21 cellular contexts compared by ENCODE assay signal in the genomic region with DNA sequence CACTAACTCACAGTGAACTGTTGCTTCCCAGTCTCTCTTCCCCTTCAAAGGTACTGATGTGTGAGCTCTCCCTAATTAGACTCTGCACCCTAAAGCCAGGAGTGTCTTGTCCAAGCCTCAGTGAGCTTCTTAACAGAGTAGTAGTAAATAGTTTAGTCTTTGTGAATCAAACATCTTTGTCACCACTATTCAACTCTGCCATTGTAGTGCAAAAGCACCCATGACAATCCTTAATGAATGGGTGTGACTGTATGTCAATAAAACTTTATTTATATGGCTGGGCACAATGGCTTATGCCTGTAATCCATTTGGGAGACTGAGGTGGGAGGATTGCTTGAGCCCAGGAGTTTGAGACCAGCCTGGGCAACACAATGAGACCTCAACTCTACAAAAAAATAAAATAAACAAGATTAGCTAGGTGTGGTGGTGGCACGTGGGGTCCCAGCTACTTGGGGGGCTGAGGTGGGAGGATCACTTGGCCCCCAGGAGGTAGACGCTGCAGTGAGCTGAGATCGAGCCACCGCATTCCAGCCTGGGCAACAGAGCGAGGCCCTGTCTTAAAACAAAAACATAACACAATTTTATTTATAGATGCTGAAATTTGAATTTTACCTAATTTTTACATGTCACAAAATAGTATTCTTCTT. TPM values are rescaled to one million over a fixed set of nuclear protein-coding genes. Genes with fewer than 3 reads are reported as not detected.
DNase-seq lines count a peak whose midpoint lies in the region; ATAC-seq and TF ChIP-seq lines count a peak whose summit lies in the region.
"Had no signal": no experiment of that assay in that cellular context is flagged by ENCODE, and none has a peak within 500 bp of the region (broad histone marks: within the 10 kb centered on the region; RNA-seq: fewer than 3 reads in every experiment).

No MANE protein-coding gene starts in this region.

- H2BK120ac ChIP-seq in mesenchymal stem cell (ENCODE audit: low read depth, low read length): no peak overlapping the region

- peak overlapping the region in 1 of 2 experiments; percentile 6 for H3K18ac ChIP-seq in mesenchymal stem cell (ENCODE audit: low read depth in 1 of 2, low read length in 2 of 2)

- no peak for TF ChIP-seq POLR2A in vagina (IDR thresholded peaks at IDR 0.05)

- H2BK5ac ChIP-seq in mesenchymal stem cell (ENCODE audit: low read depth, low read length, poor library complexity, severe bottlenecking): no peak overlapping the region

- H3K36me3 ChIP-seq in GM23338 (ENCODE audit: insufficient read depth) (no peaks in the 10 kb centered on the region), HUES64 (ENCODE audit: insufficient read depth, low read length) (no peaks in the 10 kb centered on the region), mesenchymal stem cell (ENCODE audit: control insufficient read depth in 1 of 2, insufficient read depth in 2 of 2, low read depth in 1 of 2, low read length in 2 of 2) (no peaks in the 10 kb centered on the region), vagina (no peaks in the 10 kb centered on the region)
- H3K36me3 ChIP-seq: SJCRH30 had no signal

- no peak overlapping the region for H4K91ac ChIP-seq in mesenchymal stem cell (ENCODE audit: low read length)

- 70% methylated on average over 4 of the region's 5 CpGs for WGBS in HUES64
- 60% methylated on average over 1 of the region's 5 CpGs for WGBS in mesenchymal stem cell

- peak overlapping the region; percentile 46; the same call in 1 of the 2 replicates for H3K27ac ChIP-seq in GM23338 (ENCODE audit: low read depth)
- H3K27ac ChIP-seq in HUES64 (ENCODE audit: low read depth, low read length): peak overlapping the region; percentile 67; the same call in 1 of the 2 replicates
- no peak overlapping the region for H3K27ac ChIP-seq in mesenchymal stem cell (ENCODE audit: low read length, poor library complexity, severe bottlenecking)
- H3K27ac ChIP-seq in vagina: no peak overlapping the region
- H3K27ac ChIP-seq: KMS-11, SJCRH30 had no signal

- H3K4me1 ChIP-seq in GM23338 (ENCODE audit: insufficient read depth): peaks cover 15% of the 10 kb centered on the region
- peaks cover 6% of the 10 kb centered on the region for H3K4me1 ChIP-seq in HUES64 (ENCODE audit: insufficient read depth, low read length)
- peaks cover 5% of the 10 kb centered on the region for H3K4me1 ChIP-seq in mesenchymal stem cell (ENCODE audit: control insufficient read depth, insufficient read depth, low read depth, low read length)
- peaks cover 12% of the 10 kb centered on the region for H3K4me1 ChIP-seq in vagina

- no peaks in the 10 kb centered on the region for H3K79me1 ChIP-seq in mesenchymal stem cell (replicated peaks; ENCODE audit: low read length, poor library complexity, severe bottlenecking)

- peak overlapping the region; percentile 83 for H2BK15ac ChIP-seq in mesenchymal stem cell (ENCODE audit: low read depth, poor library complexity, severe bottlenecking)

- H2AK5ac ChIP-seq in mesenchymal stem cell (ENCODE audit: low read length, severe bottlenecking): no peak overlapping the region

- H3K4me3 ChIP-seq in GM23338 (no peak overlapping the region), HUES64 (ENCODE audit: low read length) (no peak overlapping the region), mesenchymal stem cell (ENCODE audit: insufficient read depth in 1 of 2, low read depth in 1 of 2, low read length in 2 of 2) (no peak overlapping the region), vagina (no peak overlapping the region)
- H3K4me3 ChIP-seq: GM12878, SJCRH30 had no signal

- no peak overlapping the region for H3K23ac ChIP-seq in mesenchymal stem cell (ENCODE audit: low read length in 2 of 2)

- H3K27ac Mint-ChIP-seq in GM23338 (no peak overlapping the region), WTC11 (peak overlapping the region; percentile 87)
- H3K27ac Mint-ChIP-seq: CD4-positive, alpha-beta memory T cell had no signal

- H3K9ac ChIP-seq in HUES64 (ENCODE audit: low read depth, low read length) (no peak overlapping the region), mesenchymal stem cell (ENCODE audit: low read length) (no peak overlapping the region)
- H3K9ac ChIP-seq: KMS-11 had no signal

- H3K27me3 ChIP-seq in GM23338 (ENCODE audit: insufficient read depth) (no peaks in the 10 kb centered on the region), HUES64 (ENCODE audit: insufficient read depth, low read length) (no peaks in the 10 kb centered on the region), mesenchymal stem cell (ENCODE audit: control insufficient read depth in 1 of 2, insufficient read depth in 1 of 2, low read length in 2 of 2) (no peaks in the 10 kb centered on the region), vagina (no peaks in the 10 kb centered on the region)
- H3K27me3 ChIP-seq: SJCRH30 had no signal

- H2AFZ ChIP-seq in GM23338 (no peak overlapping the region), mesenchymal stem cell (ENCODE audit: low read depth, low read length) (no peak overlapping the region)

- ATAC-seq in GM23338 (peak; percentile 76), WTC11 (peak; percentile 64), Right ventricle myocardium inferior (no peak)
- ATAC-seq: GM12878, Panc1, SK-N-SH treated with all-trans-retinoic acid at 6 μM for 48 hours had no signal

- POLR2A ChIA-PET in WTC11 (lab: Charles Lee): no interaction called here

- H3K36me3 Mint-ChIP-seq in GM23338 (ENCODE audit: low read depth): no peaks in the 10 kb centered on the region
- H3K36me3 Mint-ChIP-seq in WTC11: no peaks in the 10 kb centered on the region

- H3K4me1 Mint-ChIP-seq in GM23338: peaks cover 27% of the 10 kb centered on the region
- peaks cover 29% of the 10 kb centered on the region for H3K4me1 Mint-ChIP-seq in WTC11

- H3K27me3 Mint-ChIP-seq in GM23338 (ENCODE audit: insufficient read depth, low read depth, poor library complexity): no peaks in the 10 kb centered on the region
- no peaks in the 10 kb centered on the region for H3K27me3 Mint-ChIP-seq in WTC11 (ENCODE audit: low read depth)

- TF ChIP-seq CTCF in GM23338 (conservative IDR thresholded peaks at IDR 0.05; ENCODE audit: low read depth in 2 of 2): no peak
- TF ChIP-seq CTCF in WTC11 (IDR thresholded peaks at IDR 0.05): no peak
- no peak for TF ChIP-seq CTCF in vagina (IDR thresholded peaks at IDR 0.05)

- H3K9me3 ChIP-seq in HUES64 (ENCODE audit: insufficient read depth, low read depth, low read length) (no peaks in the 10 kb centered on the region), mesenchymal stem cell (ENCODE audit: control insufficient read depth, low read length) (no peaks in the 10 kb centered on the region), vagina (no peaks in the 10 kb centered on the region)
- H3K9me3 ChIP-seq: SJCRH30 had no signal

- H3F3A ChIP-seq in GM23338 (replicated peaks; ENCODE audit: low read depth): 0 out of 2 replicates have a peak, but pooled peaks cover 6% of the 10 kb centered on the region

- intact Hi-C loops in vagina (cut with DNase I) (no loop called here), Right ventricle myocardium inferior (cut with DNase I) (loop anchor here (10.0 kb wide), 1 partner anchor 99 kb away; no protein-coding TSS in a partner anchor)

- no peak overlapping the region for H3K4me3 Mint-ChIP-seq in GM23338
- no peak overlapping the region for H3K4me3 Mint-ChIP-seq in WTC11
- H3K4me3 Mint-ChIP-seq: CD4-positive, alpha-beta memory T cell; HFFc6 had no signal

- H3K14ac ChIP-seq in mesenchymal stem cell (ENCODE audit: low read length in 2 of 2): no peak overlapping the region

- no peaks in the 10 kb centered on the region for H4K20me1 ChIP-seq in GM23338 (replicated peaks; ENCODE audit: insufficient read depth)

- H3K9me3 Mint-ChIP-seq in GM23338 (no peaks in the 10 kb centered on the region), WTC11 (no peaks in the 10 kb centered on the region)
- H3K9me3 Mint-ChIP-seq: HFFc6 had no signal

- H3K4ac ChIP-seq in mesenchymal stem cell (ENCODE audit: low read depth in 1 of 2, low read length in 2 of 2): no peak overlapping the region

- no peak overlapping the region for H4K8ac ChIP-seq in mesenchymal stem cell (ENCODE audit: low read length)

- H3K4me2 ChIP-seq in GM23338 (no peak overlapping the region), mesenchymal stem cell (ENCODE audit: low read length, poor library complexity, severe bottlenecking) (no peak overlapping the region)
- H3K4me2 ChIP-seq: KMS-11 had no signal

- H3K9me2 ChIP-seq in GM23338 (ENCODE audit: insufficient read depth): no peaks in the 10 kb centered on the region

- CTCF ChIA-PET in WTC11 (lab: Charles Lee): interaction anchor here (0.5 to 1.4 kb wide), 4 partner anchors 11 to 46 kb away, joined by 3 read pairs; no protein-coding TSS in a partner anchor

- H3K79me2 ChIP-seq in GM23338 (replicated peaks; ENCODE audit: insufficient read depth): no peaks in the 10 kb centered on the region

- DNase-seq in GM23338 (ENCODE audit: low spot score): peak; percentile 54
- DNase-seq in WTC11 (ENCODE audit: low spot score): no peak
- no peak for DNase-seq in mesenchymal stem cell
- no peak for DNase-seq in vagina (ENCODE audit: extremely low spot score in 2 of 2)
- no peak for DNase-seq in DMS53 (lab: John Stamatoyannopoulos, UW)
- no peak for DNase-seq in Right ventricle myocardium inferior (ENCODE audit: missing footprints)
- no peak for DNase-seq in NCI-H345 treated with DMSO at 0.1 percent for 48 hours (lab: John Stamatoyannopoulos, UW; ENCODE audit: unreplicated experiment)
- DNase-seq: C1 segment of cervical spinal cord; CD4-positive, alpha-beta memory T cell; COR-L47; GDM1; HFFc6; MM.1S; NCI-H2029; NCI-H526 treated with DMSO at 0.1 percent for 48 hours; SJCRH30 had no signal

- no peak overlapping the region for H2BK12ac ChIP-seq in mesenchymal stem cell (ENCODE audit: low read length in 2 of 2)

TF ChIP-seq in GM23338, 12 proteins besides CTCF, POLR2A, EP300 and RAD21 (continues in another document):
- TF ChIP-seq NANOG (IDR thresholded peaks at IDR 0.05; ENCODE audit: borderline replicate concordance): peak; percentile 30; the same call in 1 of the 2 replicates

TF ChIP-seq in WTC11, 78 proteins besides CTCF, POLR2A, EP300 and RAD21 (continues in another document):
- TF ChIP-seq, protein P1, sequence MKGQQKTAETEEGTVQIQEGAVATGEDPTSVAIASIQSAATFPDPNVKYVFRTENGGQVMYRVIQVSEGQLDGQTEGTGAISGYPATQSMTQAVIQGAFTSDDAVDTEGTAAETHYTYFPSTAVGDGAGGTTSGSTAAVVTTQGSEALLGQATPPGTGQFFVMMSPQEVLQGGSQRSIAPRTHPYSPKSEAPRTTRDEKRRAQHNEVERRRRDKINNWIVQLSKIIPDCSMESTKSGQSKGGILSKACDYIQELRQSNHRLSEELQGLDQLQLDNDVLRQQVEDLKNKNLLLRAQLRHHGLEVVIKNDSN (CRISPR knock-in tag; IDR thresholded peaks at IDR 0.05): no peak

RNA-seq across cellular contexts. Expression of a gene that starts 45.5 kb away (rescaled TPM):
- total RNA-seq in GM23338 (2014; rRNA removed; shearing (Covaris generic)): 62.1 and 93.1 TPM in 2 replicates
- polyA plus RNA-seq in GM23338 (2016; fragmentation: Nextera tagmentation; extraction: Ambion mirVana): 124 and 126 TPM in 2 replicates
- polyA plus RNA-seq in HUES64 (2013, experiment 1 of 2): 44.5 TPM
- 46.2 TPM for polyA plus RNA-seq in HUES64 (2013, experiment 2 of 2)
- total RNA-seq in WTC11 (2021): 76.8 to 86.3 TPM (median 77.4 TPM) in 3 replicates
- 27.6 TPM for polyA plus RNA-seq in mesenchymal stem cell (2013, experiment 1 of 2)
- polyA plus RNA-seq in mesenchymal stem cell (2013, experiment 2 of 2): 25.0 TPM
- total RNA-seq in vagina: 53.0 TPM
- total RNA-seq in Right ventricle myocardium inferior: 34.8 TPM

Comparison
In these comparisons a context has a peak if more than half of its experiments do, and no peak if none do; other contexts are left out.
1. H3K27ac ChIP-seq: peak in GM23338 (single experiment) and HUES64 (single experiment); none in mesenchymal stem cell (single experiment) and vagina (single experiment).